In the genomic region with DNA sequence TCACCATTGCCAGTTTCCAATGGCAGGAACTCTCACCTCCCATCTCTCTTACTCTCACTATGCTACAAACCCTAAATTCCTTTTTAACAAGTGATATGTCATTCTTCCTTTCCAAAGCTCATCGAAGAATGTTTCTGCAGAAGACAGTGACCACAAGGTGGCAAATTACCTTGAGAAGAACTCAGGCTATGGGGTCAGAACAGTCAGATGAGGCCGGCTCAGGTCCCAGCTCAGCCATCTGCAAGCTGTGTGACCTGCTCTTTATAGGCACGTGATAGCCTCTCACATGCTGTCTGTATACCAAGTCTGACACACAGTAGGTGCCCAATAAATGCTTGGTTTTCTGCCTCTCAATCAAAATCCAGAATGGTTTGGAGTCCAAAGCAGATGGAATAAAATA, we compare ENCODE assay signal across 10 cellular contexts.
A peak's percentile ranks its signal among the peaks of the same experiment; 100 is the strongest.
DNase-seq lines count a peak whose midpoint lies in the region; ATAC-seq, FAIRE-seq and TF ChIP-seq lines count a peak whose summit lies in the region.
"Had no signal": no experiment of that assay in that cellular context is flagged by ENCODE, and none has a peak within 500 bp of the region (broad histone marks: within the 10 kb centered on the region; RNA-seq: fewer than 3 reads in every experiment).

No MANE protein-coding gene starts in this region.

- no peak overlapping the region for H3K4me3 Mint-ChIP-seq in stimulated activated naive CD8-positive, alpha-beta T cell treated with anti-CD3 and anti-CD28 coated beads, Interleukin-15, amount 100 ng/mL, for 72 hours
- no peak overlapping the region for H3K4me3 Mint-ChIP-seq in chondrocyte (ENCODE audit: unreplicated experiment)
- H3K4me3 Mint-ChIP-seq: activated T-helper 17 cell treated with anti-CD3 and anti-CD28 coated beads, Interleukin-2, amount 50 U/mL, for 72 hours; nephron progenitor cell had no signal

- H3K27me3 ChIP-seq in small intestine (ENCODE audit: control insufficient read depth in 2 of 2, insufficient read depth in 2 of 2, low read length in 2 of 2): no peaks in the 10 kb centered on the region

- FAIRE-seq in small intestine (lab: Jason Lieb, UNC): no peak

- DNase-seq in stimulated activated naive CD8-positive, alpha-beta T cell treated with anti-CD3 and anti-CD28 coated beads, Interleukin-15, Interleukin-2, amounts not matched to agents 100 U/mL and 50 U/mL, for 24 hours: no peak
- DNase-seq in stimulated activated naive CD8-positive, alpha-beta T cell treated with anti-CD3 and anti-CD28 coated beads, Interleukin-15, amount 100 ng/mL, for 72 hours: no peak
- DNase-seq in chondrocyte (ENCODE audit: low spot score) (no peak), activated gamma-delta T cell treated with Interleukin-2 at 50 U/mL for 16 hours (no peak), NCI-H774 (lab: John Stamatoyannopoulos, UW) (no peak), small intestine (no peak)
- DNase-seq: nephron progenitor cell had no signal

- ATAC-seq in stimulated activated naive CD8-positive, alpha-beta T cell treated with anti-CD3 and anti-CD28 coated beads, Interleukin-15, Interleukin-2, amounts not matched to agents 100 U/mL and 50 U/mL, for 24 hours: peak; percentile 40
- no peak for ATAC-seq in stimulated activated naive CD8-positive, alpha-beta T cell treated with anti-CD3 and anti-CD28 coated beads, Interleukin-15, amount 100 ng/mL, for 72 hours
- ATAC-seq in HG02885 (IDR thresholded peaks at IDR 0.05; ENCODE audit: poor library complexity, unreplicated experiment) (peak; percentile 43), GM19328 (IDR thresholded peaks at IDR 0.05; ENCODE audit: unreplicated experiment) (no peak)
- ATAC-seq: activated T-helper 17 cell treated with anti-CD3 and anti-CD28 coated beads, Interleukin-2, amount 50 U/mL, for 72 hours had no signal

- WGBS in small intestine, 3 donors: 82 to 91% (median 88%) methylated on average over 3 of the region's 3 CpGs

- peak overlapping the region in 1 of 2 donors; percentile 83 for H3K27ac Mint-ChIP-seq in stimulated activated naive CD8-positive, alpha-beta T cell treated with anti-CD3 and anti-CD28 coated beads, Interleukin-15, amount 100 ng/mL, for 72 hours
- no peak overlapping the region for H3K27ac Mint-ChIP-seq in chondrocyte (ENCODE audit: unreplicated experiment)
- H3K27ac Mint-ChIP-seq: activated T-helper 17 cell treated with anti-CD3 and anti-CD28 coated beads, Interleukin-2, amount 50 U/mL, for 72 hours had no signal

- H3K27me3 Mint-ChIP-seq in stimulated activated naive CD8-positive, alpha-beta T cell treated with anti-CD3 and anti-CD28 coated beads, Interleukin-15, amount 100 ng/mL, for 72 hours: no peaks in the 10 kb centered on the region
- no peaks in the 10 kb centered on the region for H3K27me3 Mint-ChIP-seq in chondrocyte (ENCODE audit: low read depth)
- H3K27me3 Mint-ChIP-seq: activated T-helper 17 cell treated with anti-CD3 and anti-CD28 coated beads, Interleukin-2, amount 50 U/mL, for 72 hours had no signal

- no peak overlapping the region for H3K27ac ChIP-seq in small intestine (ENCODE audit: low read depth in 1 of 2, low read length in 1 of 2)

- no peak overlapping the region for H3K4me3 ChIP-seq in small intestine (ENCODE audit: low read depth in 1 of 2, low read length in 2 of 2)

- H3K36me3 ChIP-seq in small intestine (ENCODE audit: control insufficient read depth in 2 of 2, insufficient read depth in 2 of 2, low read length in 2 of 2): peaks cover 0 to 3% of the 10 kb centered on the region in 2 donors

- H3K36me3 Mint-ChIP-seq in chondrocyte (ENCODE audit: low read depth): peaks cover under 1% of the 10 kb centered on the region

- peaks cover 54% of the 10 kb centered on the region for H3K4me1 Mint-ChIP-seq in stimulated activated naive CD8-positive, alpha-beta T cell treated with anti-CD3 and anti-CD28 coated beads, Interleukin-15, amount 100 ng/mL, for 72 hours
- H3K4me1 Mint-ChIP-seq in chondrocyte (ENCODE audit: low read depth): peaks cover 57% of the 10 kb centered on the region

- no peaks in the 10 kb centered on the region for H3K9me3 ChIP-seq in small intestine (ENCODE audit: control insufficient read depth, low read depth)

- H3K4me1 ChIP-seq in small intestine (ENCODE audit: control insufficient read depth in 2 of 2, insufficient read depth in 1 of 2, low read depth in 1 of 2, low read length in 1 of 2): peaks cover 0 to 15% of the 10 kb centered on the region in 2 donors

- peaks cover 0 to 5% of the 10 kb centered on the region in 2 donors for H3K9me3 Mint-ChIP-seq in stimulated activated naive CD8-positive, alpha-beta T cell treated with anti-CD3 and anti-CD28 coated beads, Interleukin-15, amount 100 ng/mL, for 72 hours
- H3K9me3 Mint-ChIP-seq in chondrocyte (ENCODE audit: low read depth): no peaks in the 10 kb centered on the region
- H3K9me3 Mint-ChIP-seq: activated T-helper 17 cell treated with anti-CD3 and anti-CD28 coated beads, Interleukin-2, amount 50 U/mL, for 72 hours; nephron progenitor cell had no signal

- TF ChIP-seq CTCF in chondrocyte (IDR thresholded peaks at IDR 0.05): peak; percentile 13

Comparison
In these comparisons a context has a peak if more than half of its experiments do, and no peak if none do; other contexts are left out.
1. ATAC-seq: peak in stimulated activated naive CD8-positive, alpha-beta T cell treated with anti-CD3 and anti-CD28 coated beads, Interleukin-15, Interleukin-2, amounts not matched to agents 100 U/mL and 50 U/mL, for 24 hours (single experiment) and HG02885 (single experiment); none in stimulated activated naive CD8-positive, alpha-beta T cell treated with anti-CD3 and anti-CD28 coated beads, Interleukin-15, amount 100 ng/mL, for 72 hours (single experiment) and GM19328 (single experiment).